ENCODE assay signal across 27 cellular contexts in the genomic region with DNA sequence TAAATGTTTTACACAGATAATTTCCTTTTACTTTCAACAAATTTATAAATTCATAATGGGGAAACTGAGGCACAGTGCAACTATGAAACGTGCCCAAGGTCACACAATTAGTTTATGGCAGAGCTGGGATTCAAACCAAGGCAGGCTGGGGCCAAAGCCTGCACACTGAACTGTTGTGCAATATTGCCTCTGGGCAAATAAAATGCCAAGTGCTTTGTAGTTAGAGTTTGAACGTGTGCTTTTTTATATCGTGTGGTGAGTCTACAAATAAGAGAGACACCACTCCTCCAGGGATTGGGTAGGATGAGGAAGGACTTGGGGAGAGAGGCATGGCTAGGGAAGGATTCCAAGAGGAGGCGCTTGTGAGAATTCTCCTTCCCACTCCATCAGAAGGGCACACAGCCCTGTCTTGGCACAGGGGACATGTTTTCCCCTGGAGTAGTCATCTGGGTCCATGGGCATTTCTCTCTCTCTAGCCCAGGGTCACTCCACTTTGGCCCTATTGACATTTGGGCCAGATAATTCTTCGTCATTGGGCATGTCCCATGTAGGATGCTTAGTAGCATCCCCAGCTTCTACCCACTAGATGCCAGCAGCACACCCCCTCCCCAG. TPM values are rescaled to one million over a fixed set of nuclear protein-coding genes. Genes with fewer than 3 reads are reported as not detected.
DNase-seq lines count a peak whose midpoint lies in the region; ATAC-seq and TF ChIP-seq lines count a peak whose summit lies in the region.
"Had no signal": no experiment of that assay in that cellular context is flagged by ENCODE, and none has a peak within 500 bp of the region (broad histone marks: within the 10 kb centered on the region; RNA-seq: fewer than 3 reads in every experiment).

No MANE protein-coding gene starts in this region.

- ATAC-seq in HG03095 (IDR thresholded peaks at IDR 0.05; ENCODE audit: unreplicated experiment) (no peak), GM18520 (IDR thresholded peaks at IDR 0.05; ENCODE audit: unreplicated experiment) (no peak), HG03097 (IDR thresholded peaks at IDR 0.05; ENCODE audit: low FRiP score, unreplicated experiment) (no peak)
- ATAC-seq: body of pancreas had no signal

- no peak overlapping the region for H3K4me2 ChIP-seq in osteoblast (ENCODE audit: insufficient read depth, low read length)

- no peak overlapping the region for H2AFZ ChIP-seq in osteoblast (ENCODE audit: low read length)

- TF ChIP-seq CTCF in NB4 (IDR thresholded peaks at IDR 0.05; ENCODE audit: low read depth, low read length) (no peak), epithelial cell of esophagus (IDR thresholded peaks at IDR 0.05; ENCODE audit: insufficient read depth, low read depth, low read length, missing control alignments) (no peak), osteoblast (IDR thresholded peaks at IDR 0.05; ENCODE audit: extremely low read depth, low read depth, low read length) (no peak)

- H3K4me1 ChIP-seq in osteoblast (ENCODE audit: insufficient read depth, low read length): no peaks in the 10 kb centered on the region

- no peak for TF ChIP-seq POLR2A in NB4 (IDR thresholded peaks at IDR 0.05; ENCODE audit: extremely low read depth, insufficient read length)

- H3K36me3 ChIP-seq in osteoblast (ENCODE audit: insufficient read depth, low read length): no peaks in the 10 kb centered on the region
- H3K36me3 ChIP-seq: sigmoid colon, suprapubic skin, vagina had no signal

- H3K9me3 ChIP-seq in osteoblast (ENCODE audit: low read depth, low read length): no peaks in the 10 kb centered on the region
- H3K9me3 ChIP-seq: body of pancreas, sigmoid colon, suprapubic skin, vagina had no signal

- no peak overlapping the region for H3K27ac ChIP-seq in osteoblast (ENCODE audit: low read depth, low read length)
- H3K27ac ChIP-seq: body of pancreas, HL-60, sigmoid colon, suprapubic skin, vagina had no signal

- DNase-seq in NCI-H2029 (lab: John Stamatoyannopoulos, UW): peak; percentile 33
- no peak for DNase-seq in NCI-H2029 treated with DMSO at 0.1 percent for 48 hours (lab: John Stamatoyannopoulos, UW)
- DNase-seq in NB4 (ENCODE audit: low read depth): peak; percentile 27
- DNase-seq in epithelial cell of esophagus (ENCODE audit: low read depth): peak; percentile 69
- DNase-seq in osteoblast (ENCODE audit: insufficient read length, low spot score, missing footprints): peak; percentile 49
- DNase-seq: activated CD4-positive, alpha-beta T cell treated with anti-CD3 and anti-CD28 coated beads for 4 hours; activated naive CD8-positive, alpha-beta T cell treated with anti-CD3 and anti-CD28 coated beads for 36 hours; COR-L47; kidney glomerular epithelial cell; mesenchymal stem cell; naive B cell; NCI-H1048; NCI-H2081; NCI-H526; OCI-M1; SHP77; sigmoid colon had no signal

- peaks cover 93% of the 10 kb centered on the region for H3K27me3 ChIP-seq in osteoblast (ENCODE audit: insufficient read depth, low read length)

- no peaks in the 10 kb centered on the region for H4K20me1 ChIP-seq in osteoblast (ENCODE audit: insufficient read depth, low read length)

- H3K4me3 ChIP-seq in NB4 (ENCODE audit: low read depth, low read length) (no peak overlapping the region), epithelial cell of esophagus (ENCODE audit: low read length) (no peak overlapping the region), osteoblast (ENCODE audit: insufficient read depth, low read length) (no peak overlapping the region)
- H3K4me3 ChIP-seq: body of pancreas, sigmoid colon, suprapubic skin, vagina had no signal

- H3K79me2 ChIP-seq in osteoblast (ENCODE audit: insufficient read depth, low read length): no peaks in the 10 kb centered on the region

RNA-seq across cellular contexts. Expression of gene CDH22, which starts 2.8 kb away (rescaled TPM):
- not detected in 2 replicates for total RNA-seq in osteoblast
- total RNA-seq: activated T-helper 2 cell treated with anti-CD3 and anti-CD28 coated beads, Interferon-gamma antibody, Interleukin-2, Interleukin-4, amounts not matched to agents 10 μg/mL and 5 μg/mL and 100 μg/mL, durations not matched to agents 14 hours and 24 hours and 36 hours; endothelial cell of umbilical vein; osteocyte had no signal
